Comparison of ENCODE assay signal across 1 cellular context in the genomic region with DNA sequence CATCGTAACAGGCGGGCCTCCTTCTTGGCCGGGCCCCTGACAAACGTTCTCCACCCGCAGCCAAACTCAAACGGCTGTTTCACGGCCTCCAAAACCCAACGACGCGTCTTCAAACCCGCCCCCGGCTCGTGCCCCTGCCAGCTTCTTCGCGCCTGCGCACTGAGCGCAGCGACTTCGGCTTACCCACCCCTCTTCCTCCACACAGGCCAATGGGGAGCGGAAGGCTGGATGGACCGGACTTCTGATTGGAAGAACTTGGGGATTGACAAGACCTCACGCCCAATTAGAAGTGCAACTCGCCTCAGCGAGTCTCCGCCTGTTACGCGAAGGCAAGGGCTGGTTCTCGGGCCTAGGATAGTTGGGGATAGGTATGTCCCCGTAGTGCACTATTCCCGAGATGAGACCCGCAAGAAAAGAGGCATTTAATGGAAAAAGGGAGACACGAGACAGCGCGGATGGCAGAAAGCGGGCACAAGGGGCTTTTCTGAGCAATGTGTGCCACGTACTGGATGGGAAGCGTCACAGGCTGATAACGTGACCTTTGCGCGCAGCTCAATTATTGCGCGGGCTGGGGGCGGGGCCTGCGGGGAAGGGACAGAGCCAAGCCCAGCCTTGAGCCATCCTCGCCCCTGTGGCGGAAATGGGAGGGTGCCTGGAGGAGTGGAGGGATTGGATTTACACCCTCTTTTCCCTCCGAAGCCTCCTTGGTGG.
TF ChIP-seq lines count a peak whose summit lies in the region.

A gene (minus strand): TSS at position 111 of the 711 bp plus-strand sequence. CDS start 108 bp downstream, at position 3.

TF ChIP-seq in WTC11, 78 proteins besides CTCF, POLR2A, EP300 and RAD21 (continued from another document and continues in another):
- TF ChIP-seq, protein P1, sequence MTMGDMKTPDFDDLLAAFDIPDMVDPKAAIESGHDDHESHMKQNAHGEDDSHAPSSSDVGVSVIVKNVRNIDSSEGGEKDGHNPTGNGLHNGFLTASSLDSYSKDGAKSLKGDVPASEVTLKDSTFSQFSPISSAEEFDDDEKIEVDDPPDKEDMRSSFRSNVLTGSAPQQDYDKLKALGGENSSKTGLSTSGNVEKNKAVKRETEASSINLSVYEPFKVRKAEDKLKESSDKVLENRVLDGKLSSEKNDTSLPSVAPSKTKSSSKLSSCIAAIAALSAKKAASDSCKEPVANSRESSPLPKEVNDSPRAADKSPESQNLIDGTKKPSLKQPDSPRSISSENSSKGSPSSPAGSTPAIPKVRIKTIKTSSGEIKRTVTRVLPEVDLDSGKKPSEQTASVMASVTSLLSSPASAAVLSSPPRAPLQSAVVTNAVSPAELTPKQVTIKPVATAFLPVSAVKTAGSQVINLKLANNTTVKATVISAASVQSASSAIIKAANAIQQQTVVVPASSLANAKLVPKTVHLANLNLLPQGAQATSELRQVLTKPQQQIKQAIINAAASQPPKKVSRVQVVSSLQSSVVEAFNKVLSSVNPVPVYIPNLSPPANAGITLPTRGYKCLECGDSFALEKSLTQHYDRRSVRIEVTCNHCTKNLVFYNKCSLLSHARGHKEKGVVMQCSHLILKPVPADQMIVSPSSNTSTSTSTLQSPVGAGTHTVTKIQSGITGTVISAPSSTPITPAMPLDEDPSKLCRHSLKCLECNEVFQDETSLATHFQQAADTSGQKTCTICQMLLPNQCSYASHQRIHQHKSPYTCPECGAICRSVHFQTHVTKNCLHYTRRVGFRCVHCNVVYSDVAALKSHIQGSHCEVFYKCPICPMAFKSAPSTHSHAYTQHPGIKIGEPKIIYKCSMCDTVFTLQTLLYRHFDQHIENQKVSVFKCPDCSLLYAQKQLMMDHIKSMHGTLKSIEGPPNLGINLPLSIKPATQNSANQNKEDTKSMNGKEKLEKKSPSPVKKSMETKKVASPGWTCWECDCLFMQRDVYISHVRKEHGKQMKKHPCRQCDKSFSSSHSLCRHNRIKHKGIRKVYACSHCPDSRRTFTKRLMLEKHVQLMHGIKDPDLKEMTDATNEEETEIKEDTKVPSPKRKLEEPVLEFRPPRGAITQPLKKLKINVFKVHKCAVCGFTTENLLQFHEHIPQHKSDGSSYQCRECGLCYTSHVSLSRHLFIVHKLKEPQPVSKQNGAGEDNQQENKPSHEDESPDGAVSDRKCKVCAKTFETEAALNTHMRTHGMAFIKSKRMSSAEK (CRISPR knock-in tag; IDR thresholded peaks at IDR 0.05; ENCODE audit: borderline replicate concordance) = no peak
- TF ChIP-seq ZNF317 (CRISPR knock-in tag; IDR thresholded peaks at IDR 0.05; ENCODE audit: borderline replicate concordance, low read depth) (no peak), ZBTB21 (CRISPR knock-in tag; IDR thresholded peaks at IDR 0.05; ENCODE audit: borderline replicate concordance) (no peak), ZNF219 (CRISPR knock-in tag; IDR thresholded peaks at IDR 0.05; ENCODE audit: borderline replicate concordance) (no peak), CREM (CRISPR knock-in tag; IDR thresholded peaks at IDR 0.05) (peak; percentile 79; the same call in 1 of the 2 replicates), KAT7 (CRISPR knock-in tag; IDR thresholded peaks at IDR 0.05; ENCODE audit: borderline replicate concordance) (no peak)
- TF ChIP-seq, protein P2, sequence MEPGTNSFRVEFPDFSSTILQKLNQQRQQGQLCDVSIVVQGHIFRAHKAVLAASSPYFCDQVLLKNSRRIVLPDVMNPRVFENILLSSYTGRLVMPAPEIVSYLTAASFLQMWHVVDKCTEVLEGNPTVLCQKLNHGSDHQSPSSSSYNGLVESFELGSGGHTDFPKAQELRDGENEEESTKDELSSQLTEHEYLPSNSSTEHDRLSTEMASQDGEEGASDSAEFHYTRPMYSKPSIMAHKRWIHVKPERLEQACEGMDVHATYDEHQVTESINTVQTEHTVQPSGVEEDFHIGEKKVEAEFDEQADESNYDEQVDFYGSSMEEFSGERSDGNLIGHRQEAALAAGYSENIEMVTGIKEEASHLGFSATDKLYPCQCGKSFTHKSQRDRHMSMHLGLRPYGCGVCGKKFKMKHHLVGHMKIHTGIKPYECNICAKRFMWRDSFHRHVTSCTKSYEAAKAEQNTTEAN (CRISPR knock-in tag; IDR thresholded peaks at IDR 0.05) = no peak
- TF ChIP-seq, protein P3, sequence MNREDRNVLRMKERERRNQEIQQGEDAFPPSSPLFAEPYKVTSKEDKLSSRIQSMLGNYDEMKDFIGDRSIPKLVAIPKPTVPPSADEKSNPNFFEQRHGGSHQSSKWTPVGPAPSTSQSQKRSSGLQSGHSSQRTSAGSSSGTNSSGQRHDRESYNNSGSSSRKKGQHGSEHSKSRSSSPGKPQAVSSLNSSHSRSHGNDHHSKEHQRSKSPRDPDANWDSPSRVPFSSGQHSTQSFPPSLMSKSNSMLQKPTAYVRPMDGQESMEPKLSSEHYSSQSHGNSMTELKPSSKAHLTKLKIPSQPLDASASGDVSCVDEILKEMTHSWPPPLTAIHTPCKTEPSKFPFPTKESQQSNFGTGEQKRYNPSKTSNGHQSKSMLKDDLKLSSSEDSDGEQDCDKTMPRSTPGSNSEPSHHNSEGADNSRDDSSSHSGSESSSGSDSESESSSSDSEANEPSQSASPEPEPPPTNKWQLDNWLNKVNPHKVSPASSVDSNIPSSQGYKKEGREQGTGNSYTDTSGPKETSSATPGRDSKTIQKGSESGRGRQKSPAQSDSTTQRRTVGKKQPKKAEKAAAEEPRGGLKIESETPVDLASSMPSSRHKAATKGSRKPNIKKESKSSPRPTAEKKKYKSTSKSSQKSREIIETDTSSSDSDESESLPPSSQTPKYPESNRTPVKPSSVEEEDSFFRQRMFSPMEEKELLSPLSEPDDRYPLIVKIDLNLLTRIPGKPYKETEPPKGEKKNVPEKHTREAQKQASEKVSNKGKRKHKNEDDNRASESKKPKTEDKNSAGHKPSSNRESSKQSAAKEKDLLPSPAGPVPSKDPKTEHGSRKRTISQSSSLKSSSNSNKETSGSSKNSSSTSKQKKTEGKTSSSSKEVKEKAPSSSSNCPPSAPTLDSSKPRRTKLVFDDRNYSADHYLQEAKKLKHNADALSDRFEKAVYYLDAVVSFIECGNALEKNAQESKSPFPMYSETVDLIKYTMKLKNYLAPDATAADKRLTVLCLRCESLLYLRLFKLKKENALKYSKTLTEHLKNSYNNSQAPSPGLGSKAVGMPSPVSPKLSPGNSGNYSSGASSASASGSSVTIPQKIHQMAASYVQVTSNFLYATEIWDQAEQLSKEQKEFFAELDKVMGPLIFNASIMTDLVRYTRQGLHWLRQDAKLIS (CRISPR knock-in tag; IDR thresholded peaks at IDR 0.05; ENCODE audit: borderline replicate concordance) = no peak
- TF ChIP-seq, protein P4, sequence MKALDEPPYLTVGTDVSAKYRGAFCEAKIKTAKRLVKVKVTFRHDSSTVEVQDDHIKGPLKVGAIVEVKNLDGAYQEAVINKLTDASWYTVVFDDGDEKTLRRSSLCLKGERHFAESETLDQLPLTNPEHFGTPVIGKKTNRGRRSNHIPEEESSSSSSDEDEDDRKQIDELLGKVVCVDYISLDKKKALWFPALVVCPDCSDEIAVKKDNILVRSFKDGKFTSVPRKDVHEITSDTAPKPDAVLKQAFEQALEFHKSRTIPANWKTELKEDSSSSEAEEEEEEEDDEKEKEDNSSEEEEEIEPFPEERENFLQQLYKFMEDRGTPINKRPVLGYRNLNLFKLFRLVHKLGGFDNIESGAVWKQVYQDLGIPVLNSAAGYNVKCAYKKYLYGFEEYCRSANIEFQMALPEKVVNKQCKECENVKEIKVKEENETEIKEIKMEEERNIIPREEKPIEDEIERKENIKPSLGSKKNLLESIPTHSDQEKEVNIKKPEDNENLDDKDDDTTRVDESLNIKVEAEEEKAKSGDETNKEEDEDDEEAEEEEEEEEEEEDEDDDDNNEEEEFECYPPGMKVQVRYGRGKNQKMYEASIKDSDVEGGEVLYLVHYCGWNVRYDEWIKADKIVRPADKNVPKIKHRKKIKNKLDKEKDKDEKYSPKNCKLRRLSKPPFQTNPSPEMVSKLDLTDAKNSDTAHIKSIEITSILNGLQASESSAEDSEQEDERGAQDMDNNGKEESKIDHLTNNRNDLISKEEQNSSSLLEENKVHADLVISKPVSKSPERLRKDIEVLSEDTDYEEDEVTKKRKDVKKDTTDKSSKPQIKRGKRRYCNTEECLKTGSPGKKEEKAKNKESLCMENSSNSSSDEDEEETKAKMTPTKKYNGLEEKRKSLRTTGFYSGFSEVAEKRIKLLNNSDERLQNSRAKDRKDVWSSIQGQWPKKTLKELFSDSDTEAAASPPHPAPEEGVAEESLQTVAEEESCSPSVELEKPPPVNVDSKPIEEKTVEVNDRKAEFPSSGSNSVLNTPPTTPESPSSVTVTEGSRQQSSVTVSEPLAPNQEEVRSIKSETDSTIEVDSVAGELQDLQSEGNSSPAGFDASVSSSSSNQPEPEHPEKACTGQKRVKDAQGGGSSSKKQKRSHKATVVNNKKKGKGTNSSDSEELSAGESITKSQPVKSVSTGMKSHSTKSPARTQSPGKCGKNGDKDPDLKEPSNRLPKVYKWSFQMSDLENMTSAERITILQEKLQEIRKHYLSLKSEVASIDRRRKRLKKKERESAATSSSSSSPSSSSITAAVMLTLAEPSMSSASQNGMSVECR (CRISPR knock-in tag; IDR thresholded peaks at IDR 0.05; ENCODE audit: borderline replicate concordance) = no peak
- TF ChIP-seq, protein P5, sequence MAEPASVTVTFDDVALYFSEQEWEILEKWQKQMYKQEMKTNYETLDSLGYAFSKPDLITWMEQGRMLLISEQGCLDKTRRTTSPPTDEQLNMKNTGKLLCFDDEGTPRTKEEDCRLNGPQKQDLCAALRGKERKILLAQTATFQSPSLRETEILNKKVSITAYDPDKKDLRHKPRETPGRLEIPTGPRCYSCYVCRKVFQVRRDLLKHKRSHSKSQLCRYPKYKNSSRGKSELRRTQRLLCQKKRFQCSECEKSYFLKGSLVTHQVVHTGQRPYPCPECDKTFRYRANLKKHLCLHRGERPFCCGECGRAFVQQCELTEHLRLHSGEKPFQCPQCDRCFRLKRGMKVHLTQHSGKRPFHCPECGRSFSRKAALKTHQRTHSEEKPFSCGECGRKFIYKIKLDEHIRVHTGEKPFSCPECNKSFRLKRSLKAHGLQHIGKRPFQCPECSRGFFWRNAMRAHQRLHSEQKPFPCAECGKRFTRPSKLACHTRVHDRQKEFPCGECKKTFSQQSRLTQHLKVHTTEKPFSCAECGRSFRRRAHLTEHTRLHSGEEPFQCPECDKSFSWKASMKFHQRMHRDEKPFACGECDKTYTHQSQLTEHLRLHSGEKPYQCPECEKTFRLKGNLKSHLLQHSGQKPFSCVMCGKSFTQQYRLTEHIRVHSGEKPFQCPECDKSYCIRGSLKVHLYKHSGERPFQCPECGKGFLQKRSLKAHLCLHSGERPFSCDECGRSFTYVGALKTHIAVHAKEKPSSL (CRISPR knock-in tag; conservative IDR thresholded peaks at IDR 0.05) = no peak
- TF ChIP-seq, protein P6, sequence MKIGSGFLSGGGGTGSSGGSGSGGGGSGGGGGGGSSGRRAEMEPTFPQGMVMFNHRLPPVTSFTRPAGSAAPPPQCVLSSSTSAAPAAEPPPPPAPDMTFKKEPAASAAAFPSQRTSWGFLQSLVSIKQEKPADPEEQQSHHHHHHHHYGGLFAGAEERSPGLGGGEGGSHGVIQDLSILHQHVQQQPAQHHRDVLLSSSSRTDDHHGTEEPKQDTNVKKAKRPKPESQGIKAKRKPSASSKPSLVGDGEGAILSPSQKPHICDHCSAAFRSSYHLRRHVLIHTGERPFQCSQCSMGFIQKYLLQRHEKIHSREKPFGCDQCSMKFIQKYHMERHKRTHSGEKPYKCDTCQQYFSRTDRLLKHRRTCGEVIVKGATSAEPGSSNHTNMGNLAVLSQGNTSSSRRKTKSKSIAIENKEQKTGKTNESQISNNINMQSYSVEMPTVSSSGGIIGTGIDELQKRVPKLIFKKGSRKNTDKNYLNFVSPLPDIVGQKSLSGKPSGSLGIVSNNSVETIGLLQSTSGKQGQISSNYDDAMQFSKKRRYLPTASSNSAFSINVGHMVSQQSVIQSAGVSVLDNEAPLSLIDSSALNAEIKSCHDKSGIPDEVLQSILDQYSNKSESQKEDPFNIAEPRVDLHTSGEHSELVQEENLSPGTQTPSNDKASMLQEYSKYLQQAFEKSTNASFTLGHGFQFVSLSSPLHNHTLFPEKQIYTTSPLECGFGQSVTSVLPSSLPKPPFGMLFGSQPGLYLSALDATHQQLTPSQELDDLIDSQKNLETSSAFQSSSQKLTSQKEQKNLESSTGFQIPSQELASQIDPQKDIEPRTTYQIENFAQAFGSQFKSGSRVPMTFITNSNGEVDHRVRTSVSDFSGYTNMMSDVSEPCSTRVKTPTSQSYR (CRISPR knock-in tag; IDR thresholded peaks at IDR 0.05) = no peak; the same call in 1 of the 2 replicates
- TF ChIP-seq, protein P7, sequence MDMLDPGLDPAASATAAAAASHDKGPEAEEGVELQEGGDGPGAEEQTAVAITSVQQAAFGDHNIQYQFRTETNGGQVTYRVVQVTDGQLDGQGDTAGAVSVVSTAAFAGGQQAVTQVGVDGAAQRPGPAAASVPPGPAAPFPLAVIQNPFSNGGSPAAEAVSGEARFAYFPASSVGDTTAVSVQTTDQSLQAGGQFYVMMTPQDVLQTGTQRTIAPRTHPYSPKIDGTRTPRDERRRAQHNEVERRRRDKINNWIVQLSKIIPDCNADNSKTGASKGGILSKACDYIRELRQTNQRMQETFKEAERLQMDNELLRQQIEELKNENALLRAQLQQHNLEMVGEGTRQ (CRISPR knock-in tag; IDR thresholded peaks at IDR 0.05) = peak; percentile 79
- TF ChIP-seq, protein P8, sequence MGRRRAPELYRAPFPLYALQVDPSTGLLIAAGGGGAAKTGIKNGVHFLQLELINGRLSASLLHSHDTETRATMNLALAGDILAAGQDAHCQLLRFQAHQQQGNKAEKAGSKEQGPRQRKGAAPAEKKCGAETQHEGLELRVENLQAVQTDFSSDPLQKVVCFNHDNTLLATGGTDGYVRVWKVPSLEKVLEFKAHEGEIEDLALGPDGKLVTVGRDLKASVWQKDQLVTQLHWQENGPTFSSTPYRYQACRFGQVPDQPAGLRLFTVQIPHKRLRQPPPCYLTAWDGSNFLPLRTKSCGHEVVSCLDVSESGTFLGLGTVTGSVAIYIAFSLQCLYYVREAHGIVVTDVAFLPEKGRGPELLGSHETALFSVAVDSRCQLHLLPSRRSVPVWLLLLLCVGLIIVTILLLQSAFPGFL (CRISPR knock-in tag; IDR thresholded peaks at IDR 0.05; ENCODE audit: borderline replicate concordance) = no peak
- TF ChIP-seq, protein P9, sequence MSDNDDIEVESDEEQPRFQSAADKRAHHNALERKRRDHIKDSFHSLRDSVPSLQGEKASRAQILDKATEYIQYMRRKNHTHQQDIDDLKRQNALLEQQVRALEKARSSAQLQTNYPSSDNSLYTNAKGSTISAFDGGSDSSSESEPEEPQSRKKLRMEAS (CRISPR knock-in tag; IDR thresholded peaks at IDR 0.05) = peak; percentile 87; the same call in 1 of the 2 replicates
- TF ChIP-seq, protein P10, sequence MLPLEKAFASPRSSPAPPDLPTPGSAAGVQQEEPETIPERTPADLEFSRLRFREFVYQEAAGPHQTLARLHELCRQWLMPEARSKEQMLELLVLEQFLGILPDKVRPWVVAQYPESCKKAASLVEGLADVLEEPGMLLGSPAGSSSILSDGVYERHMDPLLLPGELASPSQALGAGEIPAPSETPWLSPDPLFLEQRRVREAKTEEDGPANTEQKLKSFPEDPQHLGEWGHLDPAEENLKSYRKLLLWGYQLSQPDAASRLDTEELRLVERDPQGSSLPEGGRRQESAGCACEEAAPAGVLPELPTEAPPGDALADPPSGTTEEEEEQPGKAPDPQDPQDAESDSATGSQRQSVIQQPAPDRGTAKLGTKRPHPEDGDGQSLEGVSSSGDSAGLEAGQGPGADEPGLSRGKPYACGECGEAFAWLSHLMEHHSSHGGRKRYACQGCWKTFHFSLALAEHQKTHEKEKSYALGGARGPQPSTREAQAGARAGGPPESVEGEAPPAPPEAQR (CRISPR knock-in tag; IDR thresholded peaks at IDR 0.05) = no peak
- TF ChIP-seq, protein P11, sequence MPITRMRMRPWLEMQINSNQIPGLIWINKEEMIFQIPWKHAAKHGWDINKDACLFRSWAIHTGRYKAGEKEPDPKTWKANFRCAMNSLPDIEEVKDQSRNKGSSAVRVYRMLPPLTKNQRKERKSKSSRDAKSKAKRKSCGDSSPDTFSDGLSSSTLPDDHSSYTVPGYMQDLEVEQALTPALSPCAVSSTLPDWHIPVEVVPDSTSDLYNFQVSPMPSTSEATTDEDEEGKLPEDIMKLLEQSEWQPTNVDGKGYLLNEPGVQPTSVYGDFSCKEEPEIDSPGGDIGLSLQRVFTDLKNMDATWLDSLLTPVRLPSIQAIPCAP (CRISPR knock-in tag; IDR thresholded peaks at IDR 0.05) = no peak
